In genomic region chr1:205517763-205518162, GRCh38 we compare ENCODE assay signal across 20 cellular contexts.
"Had no signal": no experiment of that assay in that cellular context is flagged by ENCODE, and none has a peak within 500 bp of the region (broad histone marks: within the 10 kb centered on the region; RNA-seq: fewer than 3 reads in every experiment).

No MANE protein-coding gene starts in this region.

- H3K4me3 Mint-ChIP-seq: activated naive CD8-positive, alpha-beta T cell treated with anti-CD3 and anti-CD28 coated beads for 36 hours; activated T-cell treated with anti-CD3 and anti-CD28 coated beads, Interleukin-2, amount 50 U/mL, for 4 hours; nephron progenitor cell; T-cell; WTC11 had no signal

- H3K4me1 Mint-ChIP-seq: T-cell had no signal

- H3K36me3 Mint-ChIP-seq: activated naive CD8-positive, alpha-beta T cell treated with anti-CD3 and anti-CD28 coated beads for 36 hours; T-cell had no signal

- ATAC-seq: activated T-cell treated with anti-CD3 and anti-CD28 coated beads, Interleukin-2, amount 50 U/mL, for 4 hours; left lung; T-cell; upper lobe of right lung; WTC11 had no signal

- H3K4me3 ChIP-seq: left lung, thyroid gland, upper lobe of right lung had no signal

- H3K27ac ChIP-seq: epithelial cell of prostate, left lung, thyroid gland, upper lobe of right lung had no signal

- H3K27me3 Mint-ChIP-seq: activated naive CD8-positive, alpha-beta T cell treated with anti-CD3 and anti-CD28 coated beads for 36 hours had no signal

- H3K9me3 Mint-ChIP-seq: activated naive CD8-positive, alpha-beta T cell treated with anti-CD3 and anti-CD28 coated beads for 36 hours; activated T-cell treated with anti-CD3 and anti-CD28 coated beads, Interleukin-2, amount 50 U/mL, for 4 hours; activated T-helper 2 cell treated with anti-CD3 and anti-CD28 coated beads, Interferon-gamma antibody, Interleukin-2, Interleukin-4, amounts not matched to agents 10 μg/mL and 5 μg/mL and 100 μg/mL, durations not matched to agents 14 hours and 24 hours and 36 hours; nephron progenitor cell; T-cell; WTC11 had no signal

- DNase-seq: activated CD4-positive, alpha-beta T cell treated with anti-CD3 and anti-CD28 coated beads, Interleukin-2, amount 50 U/mL, for 48 hours; activated CD8-positive, alpha-beta memory T cell treated with anti-CD3 and anti-CD28 coated beads, Interleukin-2, amount 50 U/mL, for 48 hours; activated naive CD4-positive, alpha-beta T cell treated with Interleukin-2 at 50 U/mL for 16 hours; activated naive CD8-positive, alpha-beta T cell treated with anti-CD3 and anti-CD28 coated beads for 36 hours; activated T-cell treated with anti-CD3 and anti-CD28 coated beads, Interleukin-2, amount 50 U/mL, for 4 hours; cerebellar nuclear complex; cortex of kidney; kidney; left lung; mammary epithelial cell; nephron progenitor cell; occipital lobe; stimulated activated CD4-positive, alpha-beta T cell treated with anti-CD3 and anti-CD28 coated beads, Interleukin-4, amount 100 ng/mL, for 24 hours; stimulated activated naive CD4-positive, alpha-beta T cell treated with Interleukin-2 at 50 U/mL for 16 hours; T-cell; thyroid gland; upper lobe of right lung had no signal

- H3K27me3 ChIP-seq: left lung, thyroid gland, upper lobe of right lung had no signal

- H3K9me3 ChIP-seq: left lung, thyroid gland, upper lobe of right lung had no signal

- H3K27ac Mint-ChIP-seq: activated naive CD8-positive, alpha-beta T cell treated with anti-CD3 and anti-CD28 coated beads for 36 hours; activated T-helper 2 cell treated with anti-CD3 and anti-CD28 coated beads, Interferon-gamma antibody, Interleukin-2, Interleukin-4, amounts not matched to agents 10 μg/mL and 5 μg/mL and 100 μg/mL, durations not matched to agents 14 hours and 24 hours and 36 hours; T-cell had no signal

- H3K36me3 ChIP-seq: left lung, thyroid gland, upper lobe of right lung had no signal
